Comparison of ENCODE assay signal across 16 cellular contexts in the genomic region with DNA sequence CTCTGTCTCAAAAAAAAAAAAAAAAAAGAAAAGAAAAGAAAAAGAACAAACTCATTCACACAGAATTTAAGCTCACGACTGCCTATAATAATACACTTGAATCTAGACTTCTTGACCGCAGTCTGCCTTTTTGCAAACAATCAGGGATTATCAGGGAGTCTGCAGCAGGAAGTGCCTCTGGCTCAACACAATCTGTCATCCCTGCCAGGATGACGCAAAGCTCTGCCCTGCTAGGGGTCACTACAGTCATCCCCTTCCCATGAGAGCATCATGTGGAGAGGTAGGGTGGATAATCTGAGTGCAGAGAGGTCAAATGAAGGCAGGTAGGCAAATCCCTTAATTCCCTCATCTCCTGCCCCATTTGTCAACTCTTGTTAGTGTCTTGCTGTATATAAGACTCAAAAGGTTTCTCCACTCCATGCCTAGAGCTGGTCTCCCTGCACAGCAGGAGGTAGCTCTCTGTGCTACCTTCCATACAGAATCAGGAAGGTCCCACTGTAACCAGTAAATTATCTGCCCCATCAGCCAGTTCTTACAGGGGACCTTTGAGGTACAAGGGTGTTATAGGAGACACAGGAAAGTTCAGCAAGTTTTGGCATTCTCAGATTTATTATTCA. TPM values are rescaled to one million over a fixed set of nuclear protein-coding genes. Genes with fewer than 3 reads are reported as not detected.
A peak's percentile ranks its signal among the peaks of the same experiment; 100 is the strongest.
DNase-seq lines count a peak whose midpoint lies in the region; ATAC-seq, FAIRE-seq and TF ChIP-seq lines count a peak whose summit lies in the region.
"Had no signal": no experiment of that assay in that cellular context is flagged by ENCODE, and none has a peak within 500 bp of the region (broad histone marks: within the 10 kb centered on the region; RNA-seq: fewer than 3 reads in every experiment).

No MANE protein-coding gene starts in this region.

- no peak overlapping the region for H2BK15ac ChIP-seq in H1 (ENCODE audit: low read length)

- H3K4ac ChIP-seq in H1 (replicated peaks; ENCODE audit: insufficient read length, low read depth, low read length): no peak overlapping the region

- no peak overlapping the region for H2AFZ ChIP-seq in H1 (ENCODE audit: low read length)

- H3K14ac ChIP-seq in H1 (ENCODE audit: insufficient read length): no peak overlapping the region

- H3K27ac ChIP-seq in H1 (ENCODE audit: low read depth, low read length): no peak overlapping the region
- no peak overlapping the region for H3K27ac ChIP-seq in right lobe of liver
- H3K27ac ChIP-seq: C4-2B, cardiac muscle cell, sigmoid colon, testis had no signal

- no peak overlapping the region for H2BK120ac ChIP-seq in H1 (replicated peaks; ENCODE audit: low read depth, low read length)

- intact Hi-C loops in right lobe of liver (cut with DNase I): no loop called here

- H3K79me1 ChIP-seq in H1 (ENCODE audit: low read depth, low read length): no peaks in the 10 kb centered on the region

- H3K9ac ChIP-seq in H1 (replicated peaks in 1 of 4; ENCODE audit: extremely low read depth in 1 of 4, low read depth in 3 of 4, low read length in 3 of 4): no peak overlapping the region

- TF ChIP-seq EP300 in H1 (IDR thresholded peaks at IDR 0.05; ENCODE audit: borderline replicate concordance in 1 of 2, low read depth in 2 of 2, low read length in 2 of 2): no peak

- H3K23me2 ChIP-seq in H1 (ENCODE audit: low read depth, low read length): no peaks in the 10 kb centered on the region

- H2BK20ac ChIP-seq in H1 (ENCODE audit: low read length): no peak overlapping the region

- H3K27me3 ChIP-seq in H1 (replicated peaks in 1 of 4; ENCODE audit: control insufficient read depth in 3 of 4, extremely low read depth in 1 of 4, insufficient read depth in 3 of 4, low read length in 3 of 4) (no peaks in the 10 kb centered on the region), right lobe of liver (no peaks in the 10 kb centered on the region)
- H3K27me3 ChIP-seq: cardiac muscle cell, sigmoid colon, testis had no signal

- no peak for TF ChIP-seq POLR2A in NB4 (IDR thresholded peaks at IDR 0.05; ENCODE audit: extremely low read depth, insufficient read length)
- no peak for TF ChIP-seq POLR2A in H1 (IDR thresholded peaks at IDR 0.05; ENCODE audit: control extremely low read depth in 1 of 2, low read depth in 2 of 2, low read length in 2 of 2)
- TF ChIP-seq POLR2A in right lobe of liver (IDR thresholded peaks at IDR 0.05): no peak

- H3K4me3 ChIP-seq in NB4 (ENCODE audit: low read depth, low read length): no peak overlapping the region
- H3K4me3 ChIP-seq in H1 (ENCODE audit: extremely low read depth in 1 of 4, insufficient read depth in 2 of 4, low read depth in 3 of 4, low read length in 4 of 4): no peak overlapping the region
- no peak overlapping the region for H3K4me3 ChIP-seq in right lobe of liver
- H3K4me3 ChIP-seq: cardiac muscle cell, sigmoid colon, testis had no signal

- H4K5ac ChIP-seq in H1 (ENCODE audit: insufficient read length, low read depth, low read length): no peak overlapping the region

- TF ChIP-seq CTCF in NB4 (IDR thresholded peaks at IDR 0.05; ENCODE audit: low read depth, low read length): no peak
- no peak for TF ChIP-seq CTCF in H1 (IDR thresholded peaks at IDR 0.05; ENCODE audit: control extremely low read depth in 1 of 3, insufficient read depth in 1 of 3, low read depth in 1 of 3, low read length in 3 of 3)
- no peak for TF ChIP-seq CTCF in right lobe of liver (IDR thresholded peaks at IDR 0.05)

- no peak overlapping the region for H4K8ac ChIP-seq in H1 (ENCODE audit: extremely low read depth, insufficient read depth, low read length)

- no peak overlapping the region for H2BK12ac ChIP-seq in H1 (ENCODE audit: low read depth, low read length)

- H3K23ac ChIP-seq in H1 (ENCODE audit: insufficient read length): no peak overlapping the region

- ATAC-seq in right lobe of liver (peak; percentile 64 to 98 (median 78)), GM18502 (IDR thresholded peaks at IDR 0.05; ENCODE audit: poor library complexity, unreplicated experiment) (no peak)

- no peak overlapping the region for H3K4me2 ChIP-seq in H1 (ENCODE audit: insufficient read depth in 1 of 2, low read depth in 2 of 2, low read length in 2 of 2)

- H4K91ac ChIP-seq in H1 (replicated peaks; ENCODE audit: insufficient read length, low read length): no peak overlapping the region

- H3K79me2 ChIP-seq in H1 (ENCODE audit: control insufficient read depth in 1 of 2, insufficient read depth in 2 of 2, low read length in 2 of 2): no peaks in the 10 kb centered on the region

- no peaks in the 10 kb centered on the region for H4K20me1 ChIP-seq in H1 (replicated peaks in 1 of 2; ENCODE audit: control insufficient read depth in 1 of 2, insufficient read depth in 2 of 2, low read length in 2 of 2)

- H2AK5ac ChIP-seq in H1 (ENCODE audit: low read depth, low read length): no peak overlapping the region

- 83% methylated on average over 3 of the region's 3 CpGs; no CpG with 5 or more reads in 1 of the 2 experiments for WGBS in H1 (ENCODE audit: extremely low coverage in 1 of 2, insufficient coverage in 1 of 2, insufficient read length in 1 of 2, insufficient replicate concordance in 2 of 2, low coverage in 1 of 2, low lambda C conversion rate in 2 of 2, missing lambda C conversion rate in 1 of 2), 2 experiments
- WGBS in right lobe of liver (ENCODE audit: insufficient coverage, low coverage, low lambda C conversion rate, missing lambda C conversion rate): 8% methylated on average over 3 of the region's 3 CpGs

- H2BK5ac ChIP-seq in H1 (ENCODE audit: low read depth, low read length): no peak overlapping the region

- H3K9me3 ChIP-seq in H1 (ENCODE audit: insufficient read depth in 2 of 2, low read depth in 1 of 2, low read length in 1 of 2) (no peaks in the 10 kb centered on the region), right lobe of liver (no peaks in the 10 kb centered on the region)
- H3K9me3 ChIP-seq: sigmoid colon, testis had no signal

- H3K36me3 ChIP-seq in H1 (ENCODE audit: control insufficient read depth in 2 of 4, insufficient read depth in 4 of 4, low read length in 3 of 4) (peaks cover 0 to 5% (median 1%) of the 10 kb centered on the region in 4 experiments; a peak in 1 of 8 replicates), right lobe of liver (peaks cover 0 to 36% (median 9%) of the 10 kb centered on the region in 4 donors)

- DNase-seq in Daoy (ENCODE audit: low read depth) (peak; percentile 37), NB4 (ENCODE audit: low read depth) (peak; percentile 34), H1 (ENCODE audit: low read depth in 1 of 2, low spot score in 2 of 2) (no peak), right lobe of liver (peak in 1 of 3 donors; percentile 56), NCI-H1417 treated with DMSO at 0.1 percent for 48 hours (lab: John Stamatoyannopoulos, UW) (no peak), NCI-H2029 treated with DMSO at 0.1 percent for 48 hours (lab: John Stamatoyannopoulos, UW) (no peak)
- DNase-seq in activated naive CD4-positive, alpha-beta T cell treated with Interleukin-2 at 50 U/mL for 16 hours: no peak
- DNase-seq: activated CD4-positive, alpha-beta T cell treated with anti-CD3 and anti-CD28 coated beads for 4 hours; activated effector memory CD4-positive, alpha-beta T cell treated with Interleukin-2 at 50 U/mL for 16 hours; erythroblast; NCI-H1048; sigmoid colon; testis had no signal

- POLR2A ChIA-PET in H1 (lab: Charles Lee; ENCODE audit: partially characterized antibody): interaction anchor here (1.1 to 1.2 kb wide), 2 partner anchors 20 to 194 kb away, joined by 3 to 4 read pairs; a partner anchor contains a TSS

- TF ChIP-seq RAD21 in H1 (IDR thresholded peaks at IDR 0.05 in 1 of 2, conservative IDR thresholded peaks at IDR 0.05 in 1 of 2; ENCODE audit: low read depth in 2 of 2, low read length in 2 of 2): no peak

- no peak for FAIRE-seq in H1 (lab: Jason Lieb, UNC)

- H3K18ac ChIP-seq in H1 (ENCODE audit: extremely low read depth, low read length): no peak overlapping the region

- CTCF ChIA-PET in H1 (lab: Charles Lee; ENCODE audit: partially characterized antibody): interaction anchor here (0.5 to 3.5 kb wide), 7 partner anchors 10 to 1424 kb away, joined by 3 to 28 read pairs (median 4); no protein-coding TSS in a partner anchor

- H3K4me1 ChIP-seq in H1 (replicated peaks in 1 of 4; ENCODE audit: control insufficient read depth in 3 of 4, insufficient read depth in 4 of 4, low read length in 3 of 4): no peaks in the 10 kb centered on the region
- H3K4me1 ChIP-seq in right lobe of liver: no peaks in the 10 kb centered on the region
- H3K4me1 ChIP-seq: sigmoid colon, testis had no signal

- no peak overlapping the region for H3K56ac ChIP-seq in H1 (replicated peaks; ENCODE audit: insufficient read length, low read depth, low read length)

RNA-seq across cellular contexts. Expression of a gene that starts 4.2 kb away (rescaled TPM):
- total RNA-seq in Daoy (2014; rRNA removed; shearing (Covaris generic)): 0.03 and 0.06 TPM in 2 replicates
- 1.3 and 1.7 TPM in 2 replicates for total RNA-seq in H1 (2021; fragmentation: NEBNext Ultra II Directional; extraction: Animal tissue kit (Norgen Biotek cat#: 25700))
- polyA plus RNA-seq in H1 (2011; rRNA removed): 0.67 and 1.3 TPM in 2 replicates
- 1.0 TPM for polyA plus RNA-seq in H1 (2011; cell fraction: cytosol; rRNA removed)
- polyA plus RNA-seq in H1 (2011; cell fraction: nucleus; rRNA removed): 5.7 TPM
- 0.81 to 1.3 TPM (median 1.1 TPM) in 4 replicates for polyA plus RNA-seq in H1 (2012, experiment 1 of 2)
- polyA plus RNA-seq in H1 (2012, experiment 2 of 2): 0.24 TPM
- polyA plus RNA-seq in H1 (2013, experiment 1 of 2): 0.87 TPM
- polyA plus RNA-seq in H1 (2013, experiment 2 of 2): 0.53 TPM
- 0.95 and 1.6 TPM in 2 replicates for polyA minus RNA-seq in H1 (2011; rRNA and poly(A)+ RNA removed)
- 0.88 TPM for polyA minus RNA-seq in H1 (2011; cell fraction: cytosol; rRNA and poly(A)+ RNA removed)
- 2.7 TPM for polyA minus RNA-seq in H1 (2011; cell fraction: nucleus; rRNA and poly(A)+ RNA removed)
- total RNA-seq in right lobe of liver: 1 to 10 TPM; 1.6 to 5.9 (median 3.0) TPM

RNA-seq across cellular contexts. Expression of a gene that starts 22.8 kb away (rescaled TPM):
- total RNA-seq in Daoy (2014; rRNA removed; shearing (Covaris generic)): 13.3 and 17.4 TPM in 2 replicates
- total RNA-seq in H1 (2021; fragmentation: NEBNext Ultra II Directional; extraction: Animal tissue kit (Norgen Biotek cat#: 25700)): 25.5 and 25.6 TPM in 2 replicates
- 9.9 and 11.5 TPM in 2 replicates for polyA plus RNA-seq in H1 (2011; rRNA removed)
- polyA plus RNA-seq in H1 (2011; cell fraction: cytosol; rRNA removed): 21.5 TPM
- polyA plus RNA-seq in H1 (2011; cell fraction: nucleus; rRNA removed): 12.1 TPM
- polyA plus RNA-seq in H1 (2012, experiment 1 of 2): 14.4 to 21.3 TPM (median 16.1 TPM) in 4 replicates
- polyA plus RNA-seq in H1 (2012, experiment 2 of 2): 17.9 TPM
- 22.8 TPM for polyA plus RNA-seq in H1 (2013, experiment 1 of 2)
- polyA plus RNA-seq in H1 (2013, experiment 2 of 2): 20.5 TPM
- 9.0 and 10.2 TPM in 2 replicates for polyA minus RNA-seq in H1 (2011; rRNA and poly(A)+ RNA removed)
- polyA minus RNA-seq in H1 (2011; cell fraction: cytosol; rRNA and poly(A)+ RNA removed): 14.5 TPM
- 9.8 TPM for polyA minus RNA-seq in H1 (2011; cell fraction: nucleus; rRNA and poly(A)+ RNA removed)
- total RNA-seq in right lobe of liver: 10 to 100 TPM in 3 of 6 experiments, 1 to 10 TPM in 3; 6.3 to 12.2 (median 9.1) TPM

RNA-seq across cellular contexts. Expression of a gene that starts 34.2 kb away (rescaled TPM):
- total RNA-seq in Daoy (2014; rRNA removed; shearing (Covaris generic)): not detected in 2 replicates
- total RNA-seq in H1 (2021; fragmentation: NEBNext Ultra II Directional; extraction: Animal tissue kit (Norgen Biotek cat#: 25700)): not detected in 2 replicates
- polyA plus RNA-seq in H1 (2011; rRNA removed): not detected in 2 replicates
- not detected for polyA plus RNA-seq in H1 (2011; cell fraction: cytosol; rRNA removed)
- polyA plus RNA-seq in H1 (2011; cell fraction: nucleus; rRNA removed): not detected
- not detected in 4 replicates for polyA plus RNA-seq in H1 (2012, experiment 1 of 2)
- polyA plus RNA-seq in H1 (2012, experiment 2 of 2): not detected
- polyA plus RNA-seq in H1 (2013, experiment 1 of 2): not detected
- not detected for polyA plus RNA-seq in H1 (2013, experiment 2 of 2)
- 0.07 TPM in 1 of 2 replicates, not detected in the other for polyA minus RNA-seq in H1 (2011; rRNA and poly(A)+ RNA removed)
- not detected for polyA minus RNA-seq in H1 (2011; cell fraction: cytosol; rRNA and poly(A)+ RNA removed)
- polyA minus RNA-seq in H1 (2011; cell fraction: nucleus; rRNA and poly(A)+ RNA removed): not detected
- not detected for total RNA-seq in right lobe of liver
- total RNA-seq: sigmoid colon had no signal

RNA-seq across cellular contexts. Expression of a gene that starts 43.0 kb away (rescaled TPM):
- total RNA-seq in Daoy (2014; rRNA removed; shearing (Covaris generic)): 1.5 and 1.6 TPM in 2 replicates
- total RNA-seq in H1 (2021; fragmentation: NEBNext Ultra II Directional; extraction: Animal tissue kit (Norgen Biotek cat#: 25700)): 9.3 and 10.3 TPM in 2 replicates
- 9.5 and 16.7 TPM in 2 replicates for polyA plus RNA-seq in H1 (2011; rRNA removed)
- polyA plus RNA-seq in H1 (2011; cell fraction: cytosol; rRNA removed): 16.0 TPM
- 11.4 TPM for polyA plus RNA-seq in H1 (2011; cell fraction: nucleus; rRNA removed)
- 6.7 to 8.6 TPM (median 8.0 TPM) in 4 replicates for polyA plus RNA-seq in H1 (2012, experiment 1 of 2)
- polyA plus RNA-seq in H1 (2012, experiment 2 of 2): 10.5 TPM
- 6.6 TPM for polyA plus RNA-seq in H1 (2013, experiment 1 of 2)
- polyA plus RNA-seq in H1 (2013, experiment 2 of 2): 7.7 TPM
- polyA minus RNA-seq in H1 (2011; rRNA and poly(A)+ RNA removed): 12.2 and 14.8 TPM in 2 replicates
- polyA minus RNA-seq in H1 (2011; cell fraction: cytosol; rRNA and poly(A)+ RNA removed): 9.6 TPM
- polyA minus RNA-seq in H1 (2011; cell fraction: nucleus; rRNA and poly(A)+ RNA removed): 9.0 TPM
- total RNA-seq in right lobe of liver: 1 to 10 TPM in 1 of 6 experiments, under 1 TPM in 5; 0.07 to 1.5 (median 0.24) TPM

Comparison
In these comparisons a context has a peak if more than half of its experiments do, and no peak if none do; other contexts are left out.
1. DNase-seq: peak in Daoy (single experiment) and NB4 (single experiment); none in H1 (0 of 2), NCI-H1417 treated with DMSO at 0.1 percent for 48 hours (single experiment), activated naive CD4-positive, alpha-beta T cell treated with Interleukin-2 at 50 U/mL for 16 hours (single experiment) and NCI-H2029 treated with DMSO at 0.1 percent for 48 hours (single experiment).